In the genomic region with DNA sequence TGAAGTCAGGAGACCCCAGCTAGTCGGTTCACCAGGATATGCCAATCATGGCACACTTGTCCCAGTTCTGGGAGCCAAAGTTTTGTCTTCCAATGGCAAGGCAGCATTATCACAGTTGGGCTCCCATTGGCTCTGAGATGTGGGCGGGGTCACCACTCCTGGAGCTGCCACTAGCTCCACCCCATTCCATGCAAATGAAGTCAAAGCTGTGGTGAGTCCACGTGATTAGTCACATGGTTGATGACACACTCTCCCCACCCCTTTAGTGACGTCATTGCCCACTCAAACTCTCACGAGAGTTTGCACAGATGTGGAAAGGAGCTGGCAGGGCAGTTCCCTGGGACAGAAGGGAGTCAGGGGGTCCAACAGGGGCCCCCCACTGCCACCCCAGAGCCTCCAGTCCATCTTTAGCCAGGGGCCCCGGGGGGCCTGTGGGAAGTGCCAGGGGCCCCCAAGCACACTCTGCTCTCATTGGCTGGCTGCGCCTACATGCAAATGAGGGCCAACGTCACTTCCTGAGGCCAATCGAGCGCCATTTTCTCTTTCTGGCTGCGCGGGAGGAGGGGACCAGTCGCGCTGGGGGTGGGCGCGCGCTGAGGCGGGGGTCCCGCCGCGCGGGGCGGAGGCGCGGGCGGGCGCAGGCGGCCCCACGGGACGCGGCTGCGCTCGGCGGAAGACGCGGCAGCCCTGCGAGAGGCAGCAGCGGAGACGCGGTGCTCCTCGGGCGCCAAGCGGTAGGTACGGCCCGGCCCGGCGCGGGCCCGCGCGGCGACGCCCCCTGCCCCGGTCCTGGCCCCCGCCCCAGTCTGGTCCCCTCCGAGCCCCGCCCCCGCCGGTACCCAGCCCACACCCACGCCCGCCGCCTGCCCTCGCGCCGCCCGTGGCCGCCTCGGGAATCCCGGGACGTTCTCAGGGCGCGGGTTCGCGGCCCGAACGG, we compare ENCODE assay signal across 8 cellular contexts. TPM values are rescaled to one million over a fixed set of nuclear protein-coding genes. Genes with fewer than 3 reads are reported as not detected.
DNase-seq lines count a peak whose midpoint lies in the region; ATAC-seq and TF ChIP-seq lines count a peak whose summit lies in the region.

A gene with protein sequence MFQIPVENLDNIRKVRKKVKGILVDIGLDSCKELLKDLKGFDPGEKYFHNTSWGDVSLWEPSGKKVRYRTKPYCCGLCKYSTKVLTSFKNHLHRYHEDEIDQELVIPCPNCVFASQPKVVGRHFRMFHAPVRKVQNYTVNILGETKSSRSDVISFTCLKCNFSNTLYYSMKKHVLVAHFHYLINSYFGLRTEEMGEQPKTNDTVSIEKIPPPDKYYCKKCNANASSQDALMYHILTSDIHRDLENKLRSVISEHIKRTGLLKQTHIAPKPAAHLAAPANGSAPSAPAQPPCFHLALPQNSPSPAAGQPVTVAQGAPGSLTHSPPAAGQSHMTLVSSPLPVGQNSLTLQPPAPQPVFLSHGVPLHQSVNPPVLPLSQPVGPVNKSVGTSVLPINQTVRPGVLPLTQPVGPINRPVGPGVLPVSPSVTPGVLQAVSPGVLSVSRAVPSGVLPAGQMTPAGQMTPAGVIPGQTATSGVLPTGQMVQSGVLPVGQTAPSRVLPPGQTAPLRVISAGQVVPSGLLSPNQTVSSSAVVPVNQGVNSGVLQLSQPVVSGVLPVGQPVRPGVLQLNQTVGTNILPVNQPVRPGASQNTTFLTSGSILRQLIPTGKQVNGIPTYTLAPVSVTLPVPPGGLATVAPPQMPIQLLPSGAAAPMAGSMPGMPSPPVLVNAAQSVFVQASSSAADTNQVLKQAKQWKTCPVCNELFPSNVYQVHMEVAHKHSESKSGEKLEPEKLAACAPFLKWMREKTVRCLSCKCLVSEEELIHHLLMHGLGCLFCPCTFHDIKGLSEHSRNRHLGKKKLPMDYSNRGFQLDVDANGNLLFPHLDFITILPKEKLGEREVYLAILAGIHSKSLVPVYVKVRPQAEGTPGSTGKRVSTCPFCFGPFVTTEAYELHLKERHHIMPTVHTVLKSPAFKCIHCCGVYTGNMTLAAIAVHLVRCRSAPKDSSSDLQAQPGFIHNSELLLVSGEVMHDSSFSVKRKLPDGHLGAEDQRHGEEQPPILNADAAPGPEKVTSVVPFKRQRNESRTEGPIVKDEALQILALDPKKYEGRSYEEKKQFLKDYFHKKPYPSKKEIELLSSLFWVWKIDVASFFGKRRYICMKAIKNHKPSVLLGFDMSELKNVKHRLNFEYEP (plus strand): TSS at position 524 of the 937 bp plus-strand sequence. CDS start 8,281 bp downstream, outside the sequence.

- POLR2A ChIA-PET in CD8-positive, alpha-beta T cell (lab: Charles Lee) = interaction anchor here (1.1 to 1.7 kb wide), 4 partner anchors 15 to 126 kb away, joined by 3 to 8 read pairs (median 3); a partner anchor contains a TSS
- POLR2A ChIA-PET in activated CD8-positive, alpha-beta memory T cell treated with anti-CD3 and anti-CD28 coated beads for 36 hours (lab: Charles Lee) = interaction anchor here (0.9 to 2.2 kb wide), 2 partner anchors 75 to 122 kb away, joined by 3 to 16 read pairs; a partner anchor contains a TSS

- H3K56ac ChIP-seq in mesendoderm (ENCODE audit: low read length) = peak within 1 kb of the TSS; percentile 86

- peak within 1 kb of the TSS; percentile 75 for H3K9ac ChIP-seq in endocrine pancreas (ENCODE audit: control insufficient read depth, insufficient read depth, low read length)
- peak within 1 kb of the TSS; percentile 80 for H3K9ac ChIP-seq in mesendoderm (ENCODE audit: low read length)

- H3K9me3 ChIP-seq in CD8-positive, alpha-beta T cell (ENCODE audit: low read length) = no peaks in the 10 kb centered on the region
- no peaks in the 10 kb centered on the region for H3K9me3 ChIP-seq in endocrine pancreas (ENCODE audit: control insufficient read depth, low read length)

- peaks cover 2% of the 10 kb centered on the region for H3K79me1 ChIP-seq in mesendoderm (ENCODE audit: low read length)

- no peak within 1 kb of the TSS for H2BK5ac ChIP-seq in mesendoderm (ENCODE audit: low read length)

- H3K4me3 Mint-ChIP-seq in CD8-positive, alpha-beta T cell = peak within 1 kb of the TSS; percentile 84

- ATAC-seq in CD8-positive, alpha-beta T cell = peak; percentile 80
- peak; percentile 74 for ATAC-seq in GM19455 (IDR thresholded peaks at IDR 0.05; ENCODE audit: unreplicated experiment)

- H3K9me3 Mint-ChIP-seq in CD8-positive, alpha-beta T cell = no peaks in the 10 kb centered on the region

- peaks cover 40% of the 10 kb centered on the region for H3K79me2 ChIP-seq in mesendoderm (ENCODE audit: control insufficient read depth, insufficient read depth, low read length)

- CTCF ChIA-PET in CD8-positive, alpha-beta T cell (lab: Charles Lee) = interaction anchor here (0.6 kb wide), 1 partner anchor 62 kb away, joined by 3 read pairs; no protein-coding TSS in a partner anchor
- CTCF ChIA-PET in activated CD8-positive, alpha-beta memory T cell treated with anti-CD3 and anti-CD28 coated beads for 36 hours (lab: Charles Lee) = interaction anchor here (0.8 kb wide), 1 partner anchor 50 kb away, joined by 3 read pairs; no protein-coding TSS in a partner anchor

- H3K27ac ChIP-seq in CD8-positive, alpha-beta T cell (ENCODE audit: low read depth, low read length) = peak within 1 kb of the TSS; percentile 90
- H3K27ac ChIP-seq in HL-60 (replicated peaks) (peak within 1 kb of the TSS; percentile 78), mesendoderm (ENCODE audit: low read depth, low read length) (peak within 1 kb of the TSS; percentile 60)

- peak within 1 kb of the TSS; percentile 95 for H3K27ac Mint-ChIP-seq in CD8-positive, alpha-beta T cell

- no CpG with 5 or more reads among the region's 76 CpGs for WGBS in mesendoderm (ENCODE audit: extremely low coverage, insufficient coverage, low lambda C conversion rate)

- peak within 1 kb of the TSS; percentile 73 for H3K4me2 ChIP-seq in mesendoderm (ENCODE audit: low read length)

- peaks cover 42% of the 10 kb centered on the region for H3K4me1 Mint-ChIP-seq in CD8-positive, alpha-beta T cell (ENCODE audit: low read depth)

- H2BK15ac ChIP-seq in mesendoderm (replicated peaks; ENCODE audit: low read depth) = no peak within 1 kb of the TSS

- peaks cover 16% of the 10 kb centered on the region for H3K4me1 ChIP-seq in CD8-positive, alpha-beta T cell (ENCODE audit: insufficient read depth, low read length)
- H3K4me1 ChIP-seq in endocrine pancreas (ENCODE audit: control insufficient read depth, insufficient read depth, low read length) (no peaks in the 10 kb centered on the region), mesendoderm (ENCODE audit: control insufficient read depth, low read depth, low read length) (peaks cover 13% of the 10 kb centered on the region)

- TF ChIP-seq CTCF in CD8-positive, alpha-beta T cell (IDR thresholded peaks at IDR 0.05) = no peak
- TF ChIP-seq CTCF in HL-60 (IDR thresholded peaks at IDR 0.05; ENCODE audit: insufficient read depth, low read length) = no peak

- no peak within 1 kb of the TSS for H2AK5ac ChIP-seq in mesendoderm (ENCODE audit: low read length)

- H3K27me3 ChIP-seq in CD8-positive, alpha-beta T cell (ENCODE audit: insufficient read depth, low read length) = no peaks in the 10 kb centered on the region
- no peaks in the 10 kb centered on the region for H3K27me3 ChIP-seq in HL-60 (ENCODE audit: insufficient read depth, poor library complexity, severe bottlenecking)
- no peaks in the 10 kb centered on the region for H3K27me3 ChIP-seq in endocrine pancreas (ENCODE audit: control insufficient read depth, insufficient read depth, low read length)
- H3K27me3 ChIP-seq in mesendoderm (ENCODE audit: insufficient read depth, low read length, poor library complexity) = no peaks in the 10 kb centered on the region

- no peak within 1 kb of the TSS for H2BK120ac ChIP-seq in mesendoderm (ENCODE audit: low read depth, low read length)

- H4K5ac ChIP-seq in mesendoderm (ENCODE audit: low read length) = no peak within 1 kb of the TSS

- H3K36me3 ChIP-seq in CD8-positive, alpha-beta T cell (ENCODE audit: insufficient read depth, low read length) = no peaks in the 10 kb centered on the region
- H3K36me3 ChIP-seq in endocrine pancreas (ENCODE audit: control insufficient read depth, insufficient read depth, low read length) = no peaks in the 10 kb centered on the region
- no peaks in the 10 kb centered on the region for H3K36me3 ChIP-seq in mesendoderm (ENCODE audit: control insufficient read depth, insufficient read depth, low read length)

- peak within 1 kb of the TSS; percentile 98 for H3K18ac ChIP-seq in mesendoderm (ENCODE audit: low read length)

- H3K27me3 Mint-ChIP-seq in CD8-positive, alpha-beta T cell (ENCODE audit: low read depth) = no peaks in the 10 kb centered on the region

- H3K23ac ChIP-seq in mesendoderm (ENCODE audit: low read length) = no peak within 1 kb of the TSS

- intact Hi-C loops in CD8-positive, alpha-beta T cell (cut with DNase I, micrococcal nuclease) = loop anchor here (1.0 to 5.0 kb wide), 6 partner anchors 38 to 1042 kb away; a partner anchor contains a TSS

- peaks cover 12% of the 10 kb centered on the region for H3K36me3 Mint-ChIP-seq in CD8-positive, alpha-beta T cell

- H3K4ac ChIP-seq in mesendoderm (ENCODE audit: low read depth, low read length) = peak within 1 kb of the TSS; percentile 89

- H3K4me3 ChIP-seq in CD8-positive, alpha-beta T cell (ENCODE audit: low read depth, low read length) = peak within 1 kb of the TSS; percentile 66
- H3K4me3 ChIP-seq in HL-60 (replicated peaks; ENCODE audit: insufficient read depth, low read length) (peak within 1 kb of the TSS; percentile 92), endocrine pancreas (ENCODE audit: control insufficient read depth, insufficient read depth, low read length) (peak within 1 kb of the TSS; percentile 93), mesendoderm (ENCODE audit: low read length) (peak within 1 kb of the TSS; percentile 77)

- H4K8ac ChIP-seq in mesendoderm (ENCODE audit: low read depth, low read length) = no peak within 1 kb of the TSS

- DNase-seq in CD8-positive, alpha-beta T cell = peak; percentile 41 to 90 (median 73)
- DNase-seq in HL-60 (ENCODE audit: low read depth in 1 of 2, low spot score in 1 of 2) (peak; percentile 93 to 97), NOMO-1 (lab: John Stamatoyannopoulos, UW; ENCODE audit: unreplicated experiment in 2 of 2) (peak; percentile 77), mesendoderm (peak; percentile 99)
- DNase-seq in stimulated activated CD8-positive, alpha-beta memory T cell treated with anti-CD3 and anti-CD28 coated beads, Interleukin-15, amount 100 ng/mL, for 1 hour (ENCODE audit: low read depth) = peak; percentile 60

RNA-seq across cellular contexts. Expression of the gene that starts here (rescaled TPM):
- 100 to 1,000 TPM in 1 of 2 experiments, 10 to 100 TPM in 1; 96.7 to 100 TPM for total RNA-seq in CD8-positive, alpha-beta T cell
- 10 to 100 TPM; 22.2 to 22.7 TPM for total RNA-seq in activated CD8-positive, alpha-beta memory T cell treated with anti-CD3 and anti-CD28 coated beads for 36 hours
- polyA plus RNA-seq in mesendoderm (2013, experiment 1 of 2) = 31.3 TPM
- polyA plus RNA-seq in mesendoderm (2013, experiment 2 of 2) = 30.6 TPM

Comparison
In these comparisons a context has a peak if more than half of its experiments do, and no peak if none do; other contexts are left out.
1. Peak in every context shown above with its lines: DNase-seq, ATAC-seq, H3K4me3 ChIP-seq and H3K27ac ChIP-seq.
2. RNA of the gene that starts here (total RNA-seq): 96.7 to 100 TPM in CD8-positive, alpha-beta T cell; 22.2 to 22.7 TPM in activated CD8-positive, alpha-beta memory T cell treated with anti-CD3 and anti-CD28 coated beads for 36 hours; every median in the first group is over 4 times any median in the second.